ENCODE assay signal across 1 cellular context in the genomic region with DNA sequence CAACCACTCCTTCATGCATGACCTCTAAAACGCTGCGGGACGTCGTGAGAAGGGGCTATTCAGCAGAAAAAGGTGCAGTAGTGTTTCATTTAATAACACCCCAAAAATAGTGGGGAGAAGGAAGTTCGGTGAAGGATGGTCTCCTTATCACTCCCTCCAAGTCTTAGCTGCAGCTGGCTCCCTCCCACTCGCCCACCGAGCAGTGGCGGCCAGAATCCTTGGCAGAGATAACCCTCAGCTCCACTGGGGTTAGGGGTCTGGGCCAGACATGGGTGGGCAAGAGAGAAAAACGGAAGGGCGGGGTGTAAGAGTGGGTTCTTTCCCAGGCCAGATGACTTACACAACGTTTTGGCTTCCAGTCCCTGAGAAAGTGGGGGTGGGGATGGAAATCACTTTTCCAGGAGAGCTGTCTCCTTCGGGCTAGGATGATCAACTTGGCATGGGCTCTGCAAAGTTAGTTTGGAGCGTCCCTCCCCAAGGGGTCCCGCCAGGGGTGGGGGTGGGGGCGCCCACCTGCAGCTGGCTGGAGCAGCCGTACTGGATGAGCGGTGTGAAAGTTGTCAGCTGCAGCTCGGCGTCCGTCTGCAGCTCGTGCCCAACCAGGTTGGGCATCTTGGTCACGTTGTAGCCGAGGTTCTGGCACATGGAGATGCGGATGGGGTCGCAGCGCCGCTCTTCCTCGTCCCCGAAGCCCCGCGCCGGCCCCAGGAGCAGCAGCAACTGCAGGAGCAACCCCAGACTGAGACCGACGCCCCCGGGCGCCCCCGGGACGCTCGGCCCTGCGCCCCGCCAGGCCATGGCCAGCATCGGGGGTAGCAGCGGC.
TF ChIP-seq lines count a peak whose summit lies in the region.

No MANE protein-coding gene starts in this region.

TF ChIP-seq in WTC11, 78 proteins besides CTCF, POLR2A, EP300 and RAD21 (continued from another document):
- TF ChIP-seq E2F5 (CRISPR knock-in tag; IDR thresholded peaks at IDR 0.05): peak; percentile 87
- TF ChIP-seq NR1H2 (CRISPR knock-in tag; IDR thresholded peaks at IDR 0.05): peak; percentile 92
- TF ChIP-seq, protein P1, sequence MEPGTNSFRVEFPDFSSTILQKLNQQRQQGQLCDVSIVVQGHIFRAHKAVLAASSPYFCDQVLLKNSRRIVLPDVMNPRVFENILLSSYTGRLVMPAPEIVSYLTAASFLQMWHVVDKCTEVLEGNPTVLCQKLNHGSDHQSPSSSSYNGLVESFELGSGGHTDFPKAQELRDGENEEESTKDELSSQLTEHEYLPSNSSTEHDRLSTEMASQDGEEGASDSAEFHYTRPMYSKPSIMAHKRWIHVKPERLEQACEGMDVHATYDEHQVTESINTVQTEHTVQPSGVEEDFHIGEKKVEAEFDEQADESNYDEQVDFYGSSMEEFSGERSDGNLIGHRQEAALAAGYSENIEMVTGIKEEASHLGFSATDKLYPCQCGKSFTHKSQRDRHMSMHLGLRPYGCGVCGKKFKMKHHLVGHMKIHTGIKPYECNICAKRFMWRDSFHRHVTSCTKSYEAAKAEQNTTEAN (CRISPR knock-in tag; IDR thresholded peaks at IDR 0.05): peak; percentile 96
- TF ChIP-seq, protein P2, sequence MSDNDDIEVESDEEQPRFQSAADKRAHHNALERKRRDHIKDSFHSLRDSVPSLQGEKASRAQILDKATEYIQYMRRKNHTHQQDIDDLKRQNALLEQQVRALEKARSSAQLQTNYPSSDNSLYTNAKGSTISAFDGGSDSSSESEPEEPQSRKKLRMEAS (CRISPR knock-in tag; IDR thresholded peaks at IDR 0.05): peak; percentile 99
- TF ChIP-seq IRF2 (CRISPR knock-in tag; IDR thresholded peaks at IDR 0.05; ENCODE audit: borderline replicate concordance, low read depth): peak; percentile 69; the same call in 1 of the 2 replicates
- TF ChIP-seq ZMAT4 (CRISPR knock-in tag; IDR thresholded peaks at IDR 0.05): no peak
- TF ChIP-seq SOX15 (CRISPR knock-in tag; IDR thresholded peaks at IDR 0.05): no peak
- peak; percentile 65 for TF ChIP-seq ZNF317 (CRISPR knock-in tag; IDR thresholded peaks at IDR 0.05; ENCODE audit: borderline replicate concordance, low read depth)
- TF ChIP-seq, protein P3, sequence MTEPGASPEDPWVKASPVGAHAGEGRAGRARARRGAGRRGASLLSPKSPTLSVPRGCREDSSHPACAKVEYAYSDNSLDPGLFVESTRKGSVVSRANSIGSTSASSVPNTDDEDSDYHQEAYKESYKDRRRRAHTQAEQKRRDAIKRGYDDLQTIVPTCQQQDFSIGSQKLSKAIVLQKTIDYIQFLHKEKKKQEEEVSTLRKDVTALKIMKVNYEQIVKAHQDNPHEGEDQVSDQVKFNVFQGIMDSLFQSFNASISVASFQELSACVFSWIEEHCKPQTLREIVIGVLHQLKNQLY (CRISPR knock-in tag; IDR thresholded peaks at IDR 0.05): 0 out of 2 replicates have a peak, but pooled peaks have one; percentile 48
- TF ChIP-seq, protein P4, sequence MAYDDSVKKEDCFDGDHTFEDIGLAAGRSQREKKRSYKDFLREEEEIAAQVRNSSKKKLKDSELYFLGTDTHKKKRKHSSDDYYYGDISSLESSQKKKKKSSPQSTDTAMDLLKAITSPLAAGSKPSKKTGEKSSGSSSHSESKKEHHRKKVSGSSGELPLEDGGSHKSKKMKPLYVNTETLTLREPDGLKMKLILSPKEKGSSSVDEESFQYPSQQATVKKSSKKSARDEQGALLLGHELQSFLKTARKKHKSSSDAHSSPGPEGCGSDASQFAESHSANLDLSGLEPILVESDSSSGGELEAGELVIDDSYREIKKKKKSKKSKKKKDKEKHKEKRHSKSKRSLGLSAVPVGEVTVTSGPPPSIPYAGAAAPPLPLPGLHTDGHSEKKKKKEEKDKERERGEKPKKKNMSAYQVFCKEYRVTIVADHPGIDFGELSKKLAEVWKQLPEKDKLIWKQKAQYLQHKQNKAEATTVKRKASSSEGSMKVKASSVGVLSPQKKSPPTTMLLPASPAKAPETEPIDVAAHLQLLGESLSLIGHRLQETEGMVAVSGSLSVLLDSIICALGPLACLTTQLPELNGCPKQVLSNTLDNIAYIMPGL (CRISPR knock-in tag; IDR thresholded peaks at IDR 0.05): peak; percentile 76; the same call in 1 of the 2 replicates
- peak; percentile 98 for TF ChIP-seq ELF4 (CRISPR knock-in tag; IDR thresholded peaks at IDR 0.05; ENCODE audit: low read depth)
- TF ChIP-seq ARID4B (CRISPR knock-in tag; IDR thresholded peaks at IDR 0.05; ENCODE audit: borderline replicate concordance): peak; percentile 98
- TF ChIP-seq SMAD3 (CRISPR knock-in tag; IDR thresholded peaks at IDR 0.05; ENCODE audit: borderline replicate concordance): peak; percentile 97
- TF ChIP-seq SP1 (CRISPR knock-in tag; conservative IDR thresholded peaks at IDR 0.05): no peak; the same call in 1 of the 2 replicates
- TF ChIP-seq ATF1 (CRISPR knock-in tag; IDR thresholded peaks at IDR 0.05): peak; percentile 83; the same call in 1 of the 2 replicates
- peak; percentile 88; the same call in 1 of the 2 replicates for TF ChIP-seq ZBTB21 (CRISPR knock-in tag; IDR thresholded peaks at IDR 0.05; ENCODE audit: borderline replicate concordance)
- TF ChIP-seq AR (CRISPR knock-in tag; IDR thresholded peaks at IDR 0.05): no peak
- TF ChIP-seq, protein P5, sequence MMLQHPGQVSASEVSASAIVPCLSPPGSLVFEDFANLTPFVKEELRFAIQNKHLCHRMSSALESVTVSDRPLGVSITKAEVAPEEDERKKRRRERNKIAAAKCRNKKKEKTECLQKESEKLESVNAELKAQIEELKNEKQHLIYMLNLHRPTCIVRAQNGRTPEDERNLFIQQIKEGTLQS (CRISPR knock-in tag; conservative IDR thresholded peaks at IDR 0.05): peak; percentile 80; the same call in 1 of the 2 replicates
- 0 out of 2 replicates have a peak, but pooled peaks have one; percentile 41 for TF ChIP-seq ZNF138 (CRISPR knock-in tag; conservative IDR thresholded peaks at IDR 0.05)
- TF ChIP-seq, protein P6, sequence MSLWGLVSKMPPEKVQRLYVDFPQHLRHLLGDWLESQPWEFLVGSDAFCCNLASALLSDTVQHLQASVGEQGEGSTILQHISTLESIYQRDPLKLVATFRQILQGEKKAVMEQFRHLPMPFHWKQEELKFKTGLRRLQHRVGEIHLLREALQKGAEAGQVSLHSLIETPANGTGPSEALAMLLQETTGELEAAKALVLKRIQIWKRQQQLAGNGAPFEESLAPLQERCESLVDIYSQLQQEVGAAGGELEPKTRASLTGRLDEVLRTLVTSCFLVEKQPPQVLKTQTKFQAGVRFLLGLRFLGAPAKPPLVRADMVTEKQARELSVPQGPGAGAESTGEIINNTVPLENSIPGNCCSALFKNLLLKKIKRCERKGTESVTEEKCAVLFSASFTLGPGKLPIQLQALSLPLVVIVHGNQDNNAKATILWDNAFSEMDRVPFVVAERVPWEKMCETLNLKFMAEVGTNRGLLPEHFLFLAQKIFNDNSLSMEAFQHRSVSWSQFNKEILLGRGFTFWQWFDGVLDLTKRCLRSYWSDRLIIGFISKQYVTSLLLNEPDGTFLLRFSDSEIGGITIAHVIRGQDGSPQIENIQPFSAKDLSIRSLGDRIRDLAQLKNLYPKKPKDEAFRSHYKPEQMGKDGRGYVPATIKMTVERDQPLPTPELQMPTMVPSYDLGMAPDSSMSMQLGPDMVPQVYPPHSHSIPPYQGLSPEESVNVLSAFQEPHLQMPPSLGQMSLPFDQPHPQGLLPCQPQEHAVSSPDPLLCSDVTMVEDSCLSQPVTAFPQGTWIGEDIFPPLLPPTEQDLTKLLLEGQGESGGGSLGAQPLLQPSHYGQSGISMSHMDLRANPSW (CRISPR knock-in tag; conservative IDR thresholded peaks at IDR 0.05; ENCODE audit: low read depth): no peak
- no peak for TF ChIP-seq ZSCAN18 (CRISPR knock-in tag; IDR thresholded peaks at IDR 0.05)
- TF ChIP-seq NFE2L1 (CRISPR knock-in tag; IDR thresholded peaks at IDR 0.05): peak; percentile 93
- peak; percentile 91 for TF ChIP-seq SMAD4 (CRISPR knock-in tag; IDR thresholded peaks at IDR 0.05)
- peak; percentile 95 for TF ChIP-seq JUN (CRISPR knock-in tag; IDR thresholded peaks at IDR 0.05)
TF ChIP-seq in WTC11: peak in this region for 49.
